ENCODE assay signal across 8 cellular contexts in the genomic region with DNA sequence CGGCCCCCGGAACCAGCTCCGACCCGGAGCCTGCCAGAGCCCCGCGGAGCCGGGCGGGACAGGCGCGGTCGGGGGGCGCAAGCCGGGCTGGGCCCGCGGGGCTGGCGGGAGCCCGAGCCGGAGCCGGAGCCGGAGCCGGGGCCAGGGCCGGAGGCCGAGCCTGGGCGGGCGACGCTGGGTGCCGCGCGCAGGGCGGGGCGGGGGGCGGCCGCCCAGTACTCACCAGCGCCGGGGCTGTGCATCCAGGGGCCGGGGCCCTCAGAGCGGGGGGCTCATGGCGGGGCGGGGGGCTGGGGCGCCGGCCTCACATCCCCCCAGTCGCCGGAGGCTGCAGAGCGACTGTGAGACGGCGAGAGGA. TPM values are rescaled to one million over a fixed set of nuclear protein-coding genes. Genes with fewer than 3 reads are reported as not detected.
A peak's percentile ranks its signal among the peaks of the same experiment; 100 is the strongest.
DNase-seq lines count a peak whose midpoint lies in the region; ATAC-seq and TF ChIP-seq lines count a peak whose summit lies in the region.

No MANE protein-coding gene starts in this region.

- H2AFZ ChIP-seq in GM23338 = no peak overlapping the region

- H3K36me3 Mint-ChIP-seq in GM23338 (ENCODE audit: low read depth) (peaks cover 8% of the 10 kb centered on the region), T-helper 17 cell (ENCODE audit: low read depth) (no peaks in the 10 kb centered on the region)

- H3K4me1 Mint-ChIP-seq in GM23338 = peaks cover 64% of the 10 kb centered on the region
- peaks cover 76% of the 10 kb centered on the region for H3K4me1 Mint-ChIP-seq in T-helper 17 cell

- WGBS in spleen, 5 donors = 0 to 2% (median 1%) methylated on average over 3 to 46 of the region's 46 CpGs

- H3K9me3 Mint-ChIP-seq in GM23338 = no peaks in the 10 kb centered on the region

- 0 out of 2 replicates have a peak, but pooled peaks cover 3% of the 10 kb centered on the region for H3K9me2 ChIP-seq in GM23338 (ENCODE audit: insufficient read depth)

- H3K4me1 ChIP-seq in GM23338 (ENCODE audit: insufficient read depth) (peaks cover 55% of the 10 kb centered on the region), left ventricle myocardium inferior (peaks cover 94% of the 10 kb centered on the region), spleen (peaks cover 53 to 93% (median 74%) of the 10 kb centered on the region in 6 donors)

- H3K27me3 Mint-ChIP-seq in GM23338 (ENCODE audit: insufficient read depth, low read depth, poor library complexity) (peaks cover 19% of the 10 kb centered on the region), T-helper 17 cell (no peaks in the 10 kb centered on the region)

- H3K36me3 ChIP-seq in GM23338 (ENCODE audit: insufficient read depth) (no peaks in the 10 kb centered on the region), left ventricle myocardium inferior (no peaks in the 10 kb centered on the region), spleen (peaks cover 0 to 5% (median 0%) of the 10 kb centered on the region in 6 donors)

- H4K20me1 ChIP-seq in GM23338 (replicated peaks; ENCODE audit: insufficient read depth) = peaks cover 8% of the 10 kb centered on the region

- H3F3A ChIP-seq in GM23338 (replicated peaks; ENCODE audit: low read depth) = peaks cover 3% of the 10 kb centered on the region; the same call in 1 of the 2 replicates

- H3K27me3 ChIP-seq in GM23338 (ENCODE audit: insufficient read depth) (no peaks in the 10 kb centered on the region), left ventricle myocardium inferior (ENCODE audit: low read depth) (no peaks in the 10 kb centered on the region), spleen (replicated peaks in 1 of 7) (no peaks in the 10 kb centered on the region)

- H3K27ac Mint-ChIP-seq in GM23338 (no peak overlapping the region), T-helper 17 cell (no peak overlapping the region)

- no peak for TF ChIP-seq POLR2A in spleen (IDR thresholded peaks at IDR 0.05)

- TF ChIP-seq CTCF in 22Rv1 (IDR thresholded peaks at IDR 0.05) = no peak
- no peak for TF ChIP-seq CTCF in GM23338 (conservative IDR thresholded peaks at IDR 0.05; ENCODE audit: low read depth in 2 of 2)
- TF ChIP-seq CTCF in left ventricle myocardium inferior (IDR thresholded peaks at IDR 0.05; ENCODE audit: borderline replicate concordance) = no peak
- TF ChIP-seq CTCF in spleen (IDR thresholded peaks at IDR 0.05 in 8 of 11, conservative IDR thresholded peaks at IDR 0.05 in 3 of 11) = no peak

- peak overlapping the region; percentile 82 for H3K27ac ChIP-seq in 22Rv1
- no peak overlapping the region for H3K27ac ChIP-seq in GM23338 (ENCODE audit: low read depth)
- peak overlapping the region; percentile 99 for H3K27ac ChIP-seq in left ventricle myocardium inferior (replicated peaks)
- peak overlapping the region; percentile 91 to 98 (median 96) for H3K27ac ChIP-seq in spleen

- peak overlapping the region; percentile 99 for H3K4me2 ChIP-seq in GM23338

- intact Hi-C loops in left ventricle myocardium inferior (cut with micrococcal nuclease) (no loop called here), spleen (cut with DNase I; ENCODE audit: low total_unique reads) (no loop called here)

- H3K79me2 ChIP-seq in GM23338 (replicated peaks; ENCODE audit: insufficient read depth) = peaks cover 53% of the 10 kb centered on the region

- H3K9me3 ChIP-seq in T-helper 17 cell (ENCODE audit: control insufficient read depth, low read length, poor library complexity, severe bottlenecking) (no peaks in the 10 kb centered on the region), left ventricle myocardium inferior (replicated peaks) (no peaks in the 10 kb centered on the region), spleen (no peaks in the 10 kb centered on the region)

- ATAC-seq in GM23338 (peak; percentile 9), T-helper 17 cell (peak; percentile 6), HG03095 (IDR thresholded peaks at IDR 0.05; ENCODE audit: unreplicated experiment) (no peak), GM19467 (IDR thresholded peaks at IDR 0.05; ENCODE audit: unreplicated experiment) (no peak)

- DNase-seq in GM23338 (ENCODE audit: low spot score) (no peak), T-helper 17 cell (no peak), left ventricle myocardium inferior (no peak), spleen (no peak), germinal center (ENCODE audit: low spot score) (no peak)

- H3K4me3 Mint-ChIP-seq in GM23338 (peak overlapping the region; percentile 90; the same call in 2 of the 3 replicates), T-helper 17 cell (peak overlapping the region; percentile 92)

- H3K4me3 ChIP-seq in GM23338 (peak overlapping the region; percentile 87), left ventricle myocardium inferior (peak overlapping the region; percentile 88), spleen (peak overlapping the region; percentile 71 to 82 (median 78))

TF ChIP-seq in GM23338, 12 proteins besides CTCF, POLR2A, EP300 and RAD21:
- TF ChIP-seq STAT1 (IDR thresholded peaks at IDR 0.05; ENCODE audit: unreplicated experiment) (no peak), POLR2AphosphoS5 (IDR thresholded peaks at IDR 0.05; ENCODE audit: low read depth) (no peak; the same call in 1 of the 2 replicates), EZH2 (IDR thresholded peaks at IDR 0.05; ENCODE audit: low read depth, unreplicated experiment) (no peak), JUNB (IDR thresholded peaks at IDR 0.05; ENCODE audit: unreplicated experiment) (no peak), NANOG (IDR thresholded peaks at IDR 0.05; ENCODE audit: borderline replicate concordance) (no peak), ZNF331 (CRISPR knock-in tag; IDR thresholded peaks at IDR 0.05; ENCODE audit: low read depth) (no peak), CREB1 (CRISPR knock-in tag; IDR thresholded peaks at IDR 0.05; ENCODE audit: low read depth) (no peak)
- TF ChIP-seq, protein P1, sequence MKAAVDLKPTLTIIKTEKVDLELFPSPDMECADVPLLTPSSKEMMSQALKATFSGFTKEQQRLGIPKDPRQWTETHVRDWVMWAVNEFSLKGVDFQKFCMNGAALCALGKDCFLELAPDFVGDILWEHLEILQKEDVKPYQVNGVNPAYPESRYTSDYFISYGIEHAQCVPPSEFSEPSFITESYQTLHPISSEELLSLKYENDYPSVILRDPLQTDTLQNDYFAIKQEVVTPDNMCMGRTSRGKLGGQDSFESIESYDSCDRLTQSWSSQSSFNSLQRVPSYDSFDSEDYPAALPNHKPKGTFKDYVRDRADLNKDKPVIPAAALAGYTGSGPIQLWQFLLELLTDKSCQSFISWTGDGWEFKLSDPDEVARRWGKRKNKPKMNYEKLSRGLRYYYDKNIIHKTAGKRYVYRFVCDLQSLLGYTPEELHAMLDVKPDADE (IDR thresholded peaks at IDR 0.05) = no peak
- TF ChIP-seq, protein P2, sequence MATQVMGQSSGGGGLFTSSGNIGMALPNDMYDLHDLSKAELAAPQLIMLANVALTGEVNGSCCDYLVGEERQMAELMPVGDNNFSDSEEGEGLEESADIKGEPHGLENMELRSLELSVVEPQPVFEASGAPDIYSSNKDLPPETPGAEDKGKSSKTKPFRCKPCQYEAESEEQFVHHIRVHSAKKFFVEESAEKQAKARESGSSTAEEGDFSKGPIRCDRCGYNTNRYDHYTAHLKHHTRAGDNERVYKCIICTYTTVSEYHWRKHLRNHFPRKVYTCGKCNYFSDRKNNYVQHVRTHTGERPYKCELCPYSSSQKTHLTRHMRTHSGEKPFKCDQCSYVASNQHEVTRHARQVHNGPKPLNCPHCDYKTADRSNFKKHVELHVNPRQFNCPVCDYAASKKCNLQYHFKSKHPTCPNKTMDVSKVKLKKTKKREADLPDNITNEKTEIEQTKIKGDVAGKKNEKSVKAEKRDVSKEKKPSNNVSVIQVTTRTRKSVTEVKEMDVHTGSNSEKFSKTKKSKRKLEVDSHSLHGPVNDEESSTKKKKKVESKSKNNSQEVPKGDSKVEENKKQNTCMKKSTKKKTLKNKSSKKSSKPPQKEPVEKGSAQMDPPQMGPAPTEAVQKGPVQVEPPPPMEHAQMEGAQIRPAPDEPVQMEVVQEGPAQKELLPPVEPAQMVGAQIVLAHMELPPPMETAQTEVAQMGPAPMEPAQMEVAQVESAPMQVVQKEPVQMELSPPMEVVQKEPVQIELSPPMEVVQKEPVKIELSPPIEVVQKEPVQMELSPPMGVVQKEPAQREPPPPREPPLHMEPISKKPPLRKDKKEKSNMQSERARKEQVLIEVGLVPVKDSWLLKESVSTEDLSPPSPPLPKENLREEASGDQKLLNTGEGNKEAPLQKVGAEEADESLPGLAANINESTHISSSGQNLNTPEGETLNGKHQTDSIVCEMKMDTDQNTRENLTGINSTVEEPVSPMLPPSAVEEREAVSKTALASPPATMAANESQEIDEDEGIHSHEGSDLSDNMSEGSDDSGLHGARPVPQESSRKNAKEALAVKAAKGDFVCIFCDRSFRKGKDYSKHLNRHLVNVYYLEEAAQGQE (IDR thresholded peaks at IDR 0.05; ENCODE audit: unreplicated experiment) = no peak
TF ChIP-seq in GM23338: peak in this region for 0.

RNA-seq across cellular contexts. Expression of a gene that starts 0.2 kb away (rescaled TPM):
- total RNA-seq in GM23338 (2014; rRNA removed; shearing (Covaris generic)) = 55.1 and 60.1 TPM in 2 replicates
- polyA plus RNA-seq in GM23338 (2016; fragmentation: Nextera tagmentation; extraction: Ambion mirVana) = 37.3 and 41.3 TPM in 2 replicates
- 100 to 1,000 TPM; 129 to 151 TPM for total RNA-seq in T-helper 17 cell
- total RNA-seq in left ventricle myocardium inferior = 47.1 TPM
- 100 to 1,000 TPM in 5 of 7 donors, 10 to 100 TPM in 2; 74.9 to 158 (median 132) TPM for total RNA-seq in spleen
- polyA plus RNA-seq in spleen = 10 to 100 TPM; 39.6 to 76.7 (median 52.2) TPM

RNA-seq across cellular contexts. Expression of a gene that starts 46.5 kb away (rescaled TPM):
- 9.0 and 16.8 TPM in 2 replicates for total RNA-seq in GM23338 (2014; rRNA removed; shearing (Covaris generic))
- polyA plus RNA-seq in GM23338 (2016; fragmentation: Nextera tagmentation; extraction: Ambion mirVana) = 5.8 TPM in 2 replicates
- 1 to 10 TPM; 5.9 to 6.9 TPM for total RNA-seq in T-helper 17 cell
- total RNA-seq in left ventricle myocardium inferior = 25.3 TPM
- 10 to 100 TPM; 20.2 to 66.4 (median 42.3) TPM for total RNA-seq in spleen
- 10 to 100 TPM in 1 of 3 donors, 1 to 10 TPM in 2; 8.4 to 24.1 (median 9.5) TPM for polyA plus RNA-seq in spleen

Comparison
In these comparisons a context has a peak if more than half of its experiments do, and no peak if none do; other contexts are left out.
1. ATAC-seq: peak in GM23338 (single experiment) and T-helper 17 cell (single experiment); none in HG03095 (single experiment) and GM19467 (single experiment).
2. Peak in every context shown above with its lines, with median percentiles within 50 percentile points of each other: H3K4me3 ChIP-seq.